Comparison of ENCODE assay signal across 10 cellular contexts in genomic region chr10:93061594-93062498, GRCh38. TPM values are rescaled to one million over a fixed set of nuclear protein-coding genes. Genes with fewer than 3 reads are reported as not detected.
A peak's percentile ranks its signal among the peaks of the same experiment; 100 is the strongest.
DNase-seq lines count a peak whose midpoint lies in the region; ATAC-seq, FAIRE-seq and TF ChIP-seq lines count a peak whose summit lies in the region.
"Had no signal": no experiment of that assay in that cellular context is flagged by ENCODE, and none has a peak within 500 bp of the region (broad histone marks: within the 10 kb centered on the region; RNA-seq: fewer than 3 reads in every experiment).

No MANE protein-coding gene starts in this region.

- FAIRE-seq in GM12891 (lab: Jason Lieb, UNC), result peak; percentile 85

- TF ChIP-seq CTCF in heart left ventricle (IDR thresholded peaks at IDR 0.05), result no peak

- H3K4me3 ChIP-seq in heart left ventricle (peak overlapping the region in 11 of 12 donors; percentile 18 to 48 (median 38)), rectal smooth muscle tissue (ENCODE audit: low read length) (peak overlapping the region; percentile 48)

- H3K27ac ChIP-seq in heart left ventricle (no peak overlapping the region), rectal smooth muscle tissue (ENCODE audit: low read depth, low read length) (no peak overlapping the region)

- H3K36me3 ChIP-seq in heart left ventricle (peaks cover 0 to 16% (median 4%) of the 10 kb centered on the region in 9 donors), rectal smooth muscle tissue (ENCODE audit: control insufficient read depth, insufficient read depth, low read length) (no peaks in the 10 kb centered on the region)

- H3K4me1 ChIP-seq in heart left ventricle (peaks cover 4 to 44% (median 21%) of the 10 kb centered on the region in 12 donors), rectal smooth muscle tissue (ENCODE audit: control insufficient read depth, insufficient read depth, low read length) (no peaks in the 10 kb centered on the region)

- TF ChIP-seq POLR2A in GM12891 (IDR thresholded peaks at IDR 0.05; ENCODE audit: low read depth, low read length), result no peak
- TF ChIP-seq POLR2A in heart left ventricle (IDR thresholded peaks at IDR 0.05), result no peak
- TF ChIP-seq POLR2A in GM18505 (IDR thresholded peaks at IDR 0.05; ENCODE audit: borderline replicate concordance, extremely low read depth, insufficient read depth, insufficient read length), result no peak

- 4 to 14% (median 5%) methylated on average over 10 to 57 of the region's 57 CpGs for WGBS in heart left ventricle, 4 donors

- H3K9me3 ChIP-seq in heart left ventricle, result no peaks in the 10 kb centered on the region

- H3K27me3 ChIP-seq in heart left ventricle (peaks cover 32 to 93% (median 66%) of the 10 kb centered on the region in 9 donors), rectal smooth muscle tissue (ENCODE audit: control insufficient read depth, insufficient read depth, low read length) (peaks cover 18% of the 10 kb centered on the region)

- H3K9ac ChIP-seq in rectal smooth muscle tissue (ENCODE audit: low read length), result no peak overlapping the region

- intact Hi-C loops in heart left ventricle (cut with DNase I), result loop anchor here in 1 of 10 donors (10.0 kb wide), 1 partner anchor 453 kb away; no protein-coding TSS in a partner anchor

- ATAC-seq in heart left ventricle, result peak in 3 of 4 donors; percentile 13 to 48 (median 24)
- ATAC-seq in GM18505 (IDR thresholded peaks at IDR 0.05; ENCODE audit: unreplicated experiment), result no peak
- no peak for ATAC-seq in GM21390 (IDR thresholded peaks at IDR 0.05; ENCODE audit: unreplicated experiment)

- DNase-seq in GM12891 (ENCODE audit: insufficient read length, low spot score) (no peak), heart left ventricle (no peak), SK-N-DZ (ENCODE audit: low spot score) (no peak)
- DNase-seq in activated T-cell treated with anti-CD3 and anti-CD28 coated beads, Interleukin-2, amount 50 U/mL, for 48 hours, result peak; percentile 48 to 55
- no peak for DNase-seq in stimulated activated CD4-positive, alpha-beta T cell treated with anti-CD3 and anti-CD28 coated beads, Interleukin-2, amount 100 ng/mL, for 24 hours

TF ChIP-seq in GM12891, 5 proteins besides CTCF, POLR2A, EP300 and RAD21:
- TF ChIP-seq POLR2AphosphoS5 (IDR thresholded peaks at IDR 0.05; ENCODE audit: low read depth, low read length), result no peak
- TF ChIP-seq TAF1 (IDR thresholded peaks at IDR 0.05; ENCODE audit: low read depth, low read length), result no peak
- no peak for TF ChIP-seq PAX5 (IDR thresholded peaks at IDR 0.05; ENCODE audit: insufficient read depth, low read length, severe bottlenecking)
- TF ChIP-seq SPI1 (IDR thresholded peaks at IDR 0.05; ENCODE audit: low read depth, low read length), result no peak
- TF ChIP-seq POU2F2 (IDR thresholded peaks at IDR 0.05; ENCODE audit: low read depth, low read length), result no peak
TF ChIP-seq in GM12891: peak in this region for 0.

RNA-seq across cellular contexts. Expression of gene CYP26C1, which starts 1.2 kb away (rescaled TPM):
- not detected for polyA plus RNA-seq in GM12891 (2012; ENCODE audit: low read depth, missing spikeins)
- under 1 TPM in 1 of 9 donors, not detected in 8; 0.07 TPM for total RNA-seq in heart left ventricle
- not detected for polyA plus RNA-seq in heart left ventricle
- polyA plus RNA-seq in SK-N-DZ (2014; cell fraction: cytosol; rRNA removed), result not detected in 2 replicates
- polyA plus RNA-seq in SK-N-DZ (2014; cell fraction: nucleus; rRNA removed), result not detected in 2 replicates
- total RNA-seq: M059J, myocyte had no signal

RNA-seq across cellular contexts. Expression of gene CYP26A1, which starts 11.8 kb away (rescaled TPM):
- 0.08 TPM for polyA plus RNA-seq in GM12891 (2012; ENCODE audit: low read depth, missing spikeins)
- not detected for total RNA-seq in heart left ventricle
- not detected for polyA plus RNA-seq in heart left ventricle
- polyA plus RNA-seq in SK-N-DZ (2014; cell fraction: cytosol; rRNA removed), result 1.8 and 3.3 TPM in 2 replicates
- polyA plus RNA-seq in SK-N-DZ (2014; cell fraction: nucleus; rRNA removed), result 1.6 and 2.4 TPM in 2 replicates
- total RNA-seq: M059J, myocyte had no signal

Comparison
In these comparisons a context has a peak if more than half of its experiments do, and no peak if none do; other contexts are left out.
1. DNase-seq: peak in activated T-cell treated with anti-CD3 and anti-CD28 coated beads, Interleukin-2, amount 50 U/mL, for 48 hours (2 of 2); none in GM12891 (single experiment), heart left ventricle (0 of 5), stimulated activated CD4-positive, alpha-beta T cell treated with anti-CD3 and anti-CD28 coated beads, Interleukin-2, amount 100 ng/mL, for 24 hours (0 of 2) and SK-N-DZ (single experiment).
2. ATAC-seq: peak in heart left ventricle (3 of 4); none in GM18505 (single experiment) and GM21390 (single experiment).